In the genomic region with DNA sequence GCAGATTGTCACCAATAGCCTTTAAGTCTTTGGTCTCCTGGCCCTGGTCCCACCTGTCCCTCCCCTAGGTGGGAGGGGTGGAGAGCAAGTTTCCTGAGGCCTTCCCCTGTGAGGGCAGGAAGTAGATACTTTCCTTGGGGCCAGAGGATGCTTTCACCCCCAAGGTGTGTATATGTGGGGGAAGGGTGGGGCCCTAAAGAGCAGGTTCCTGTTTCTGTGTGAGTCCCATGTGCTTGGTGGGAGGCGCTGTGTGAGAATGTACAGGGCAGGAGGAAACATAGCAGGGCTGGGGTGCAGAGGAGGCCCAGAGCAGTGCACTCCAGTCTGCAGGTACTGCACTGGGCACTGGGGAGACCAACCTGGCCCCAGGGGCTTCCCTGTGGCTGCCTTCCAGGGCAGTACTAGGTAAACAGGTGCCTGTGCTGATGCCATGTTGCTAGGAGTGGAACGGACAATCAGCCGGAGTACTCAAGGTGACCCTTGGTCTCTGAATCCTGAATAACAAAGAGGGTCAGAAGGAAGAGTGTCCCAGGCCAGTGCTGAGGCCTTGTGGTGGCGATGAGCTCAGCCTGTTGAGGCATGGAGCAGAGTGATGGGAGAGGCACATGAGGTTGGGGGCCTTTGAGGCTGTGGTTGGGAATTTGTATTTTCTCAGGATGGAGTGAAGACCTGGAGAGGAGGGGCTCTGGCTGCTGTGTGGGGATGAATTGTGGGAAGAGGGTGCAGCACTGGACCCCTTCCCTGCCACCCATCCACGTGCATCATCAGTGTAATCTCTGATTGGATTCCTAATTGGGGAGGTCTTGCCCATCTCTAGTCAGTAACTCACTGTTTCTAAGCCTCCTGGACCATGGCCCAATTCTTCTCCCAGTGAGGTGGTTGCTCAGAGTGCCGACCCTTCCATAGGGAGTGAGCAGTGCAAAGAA, we compare ENCODE assay signal across 1 cellular context.
TF ChIP-seq lines count a peak whose summit lies in the region.

No MANE protein-coding gene starts in this region.

TF ChIP-seq in HepG2, 621 proteins besides CTCF, POLR2A, EP300 and RAD21 (continued from another document and continues in another):
- TF ChIP-seq, protein P1, sequence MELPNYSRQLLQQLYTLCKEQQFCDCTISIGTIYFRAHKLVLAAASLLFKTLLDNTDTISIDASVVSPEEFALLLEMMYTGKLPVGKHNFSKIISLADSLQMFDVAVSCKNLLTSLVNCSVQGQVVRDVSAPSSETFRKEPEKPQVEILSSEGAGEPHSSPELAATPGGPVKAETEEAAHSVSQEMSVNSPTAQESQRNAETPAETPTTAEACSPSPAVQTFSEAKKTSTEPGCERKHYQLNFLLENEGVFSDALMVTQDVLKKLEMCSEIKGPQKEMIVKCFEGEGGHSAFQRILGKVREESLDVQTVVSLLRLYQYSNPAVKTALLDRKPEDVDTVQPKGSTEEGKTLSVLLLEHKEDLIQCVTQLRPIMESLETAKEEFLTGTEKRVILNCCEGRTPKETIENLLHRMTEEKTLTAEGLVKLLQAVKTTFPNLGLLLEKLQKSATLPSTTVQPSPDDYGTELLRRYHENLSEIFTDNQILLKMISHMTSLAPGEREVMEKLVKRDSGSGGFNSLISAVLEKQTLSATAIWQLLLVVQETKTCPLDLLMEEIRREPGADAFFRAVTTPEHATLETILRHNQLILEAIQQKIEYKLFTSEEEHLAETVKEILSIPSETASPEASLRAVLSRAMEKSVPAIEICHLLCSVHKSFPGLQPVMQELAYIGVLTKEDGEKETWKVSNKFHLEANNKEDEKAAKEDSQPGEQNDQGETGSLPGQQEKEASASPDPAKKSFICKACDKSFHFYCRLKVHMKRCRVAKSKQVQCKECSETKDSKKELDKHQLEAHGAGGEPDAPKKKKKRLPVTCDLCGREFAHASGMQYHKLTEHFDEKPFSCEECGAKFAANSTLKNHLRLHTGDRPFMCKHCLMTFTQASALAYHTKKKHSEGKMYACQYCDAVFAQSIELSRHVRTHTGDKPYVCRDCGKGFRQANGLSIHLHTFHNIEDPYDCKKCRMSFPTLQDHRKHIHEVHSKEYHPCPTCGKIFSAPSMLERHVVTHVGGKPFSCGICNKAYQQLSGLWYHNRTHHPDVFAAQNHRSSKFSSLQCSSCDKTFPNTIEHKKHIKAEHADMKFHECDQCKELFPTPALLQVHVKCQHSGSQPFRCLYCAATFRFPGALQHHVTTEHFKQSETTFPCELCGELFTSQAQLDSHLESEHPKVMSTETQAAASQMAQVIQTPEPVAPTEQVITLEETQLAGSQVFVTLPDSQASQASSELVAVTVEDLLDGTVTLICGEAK (IDR thresholded peaks at IDR 0.05), result no peak
- TF ChIP-seq, protein P1 (CRISPR knock-in tag; IDR thresholded peaks at IDR 0.05), result no peak
- TF ChIP-seq, protein P2, sequence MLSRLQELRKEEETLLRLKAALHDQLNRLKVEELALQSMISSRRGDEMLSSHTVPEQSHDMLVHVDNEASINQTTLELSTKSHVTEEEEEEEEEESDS (CRISPR knock-in tag; IDR thresholded peaks at IDR 0.05; ENCODE audit: borderline replicate concordance), result no peak
- TF ChIP-seq, protein P3, sequence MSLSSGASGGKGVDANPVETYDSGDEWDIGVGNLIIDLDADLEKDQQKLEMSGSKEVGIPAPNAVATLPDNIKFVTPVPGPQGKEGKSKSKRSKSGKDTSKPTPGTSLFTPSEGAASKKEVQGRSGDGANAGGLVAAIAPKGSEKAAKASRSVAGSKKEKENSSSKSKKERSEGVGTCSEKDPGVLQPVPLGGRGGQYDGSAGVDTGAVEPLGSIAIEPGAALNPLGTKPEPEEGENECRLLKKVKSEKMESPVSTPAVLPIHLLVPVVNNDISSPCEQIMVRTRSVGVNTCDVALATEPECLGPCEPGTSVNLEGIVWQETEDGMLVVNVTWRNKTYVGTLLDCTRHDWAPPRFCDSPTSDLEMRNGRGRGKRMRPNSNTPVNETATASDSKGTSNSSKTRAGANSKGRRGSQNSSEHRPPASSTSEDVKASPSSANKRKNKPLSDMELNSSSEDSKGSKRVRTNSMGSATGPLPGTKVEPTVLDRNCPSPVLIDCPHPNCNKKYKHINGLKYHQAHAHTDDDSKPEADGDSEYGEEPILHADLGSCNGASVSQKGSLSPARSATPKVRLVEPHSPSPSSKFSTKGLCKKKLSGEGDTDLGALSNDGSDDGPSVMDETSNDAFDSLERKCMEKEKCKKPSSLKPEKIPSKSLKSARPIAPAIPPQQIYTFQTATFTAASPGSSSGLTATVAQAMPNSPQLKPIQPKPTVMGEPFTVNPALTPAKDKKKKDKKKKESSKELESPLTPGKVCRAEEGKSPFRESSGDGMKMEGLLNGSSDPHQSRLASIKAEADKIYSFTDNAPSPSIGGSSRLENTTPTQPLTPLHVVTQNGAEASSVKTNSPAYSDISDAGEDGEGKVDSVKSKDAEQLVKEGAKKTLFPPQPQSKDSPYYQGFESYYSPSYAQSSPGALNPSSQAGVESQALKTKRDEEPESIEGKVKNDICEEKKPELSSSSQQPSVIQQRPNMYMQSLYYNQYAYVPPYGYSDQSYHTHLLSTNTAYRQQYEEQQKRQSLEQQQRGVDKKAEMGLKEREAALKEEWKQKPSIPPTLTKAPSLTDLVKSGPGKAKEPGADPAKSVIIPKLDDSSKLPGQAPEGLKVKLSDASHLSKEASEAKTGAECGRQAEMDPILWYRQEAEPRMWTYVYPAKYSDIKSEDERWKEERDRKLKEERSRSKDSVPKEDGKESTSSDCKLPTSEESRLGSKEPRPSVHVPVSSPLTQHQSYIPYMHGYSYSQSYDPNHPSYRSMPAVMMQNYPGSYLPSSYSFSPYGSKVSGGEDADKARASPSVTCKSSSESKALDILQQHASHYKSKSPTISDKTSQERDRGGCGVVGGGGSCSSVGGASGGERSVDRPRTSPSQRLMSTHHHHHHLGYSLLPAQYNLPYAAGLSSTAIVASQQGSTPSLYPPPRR (CRISPR knock-in tag; IDR thresholded peaks at IDR 0.05; ENCODE audit: borderline replicate concordance), result no peak
- TF ChIP-seq ATF7 (IDR thresholded peaks at IDR 0.05) (no peak), ATF7 (CRISPR knock-in tag; IDR thresholded peaks at IDR 0.05) (no peak), ARNT (IDR thresholded peaks at IDR 0.05) (no peak), ZFAT (CRISPR knock-in tag; conservative IDR thresholded peaks at IDR 0.05) (no peak), FOXK1 (CRISPR knock-in tag; IDR thresholded peaks at IDR 0.05; ENCODE audit: borderline replicate concordance, low read depth) (no peak), NFE2L1 (CRISPR knock-in tag; IDR thresholded peaks at IDR 0.05; ENCODE audit: borderline replicate concordance) (no peak), MZF1 (CRISPR knock-in tag; IDR thresholded peaks at IDR 0.05; ENCODE audit: borderline replicate concordance) (no peak), MBNL3 (CRISPR knock-in tag; conservative IDR thresholded peaks at IDR 0.05) (no peak), ZNF644 (CRISPR knock-in tag; IDR thresholded peaks at IDR 0.05; ENCODE audit: low read depth) (0 out of 2 replicates have a peak, but pooled peaks have one; percentile 47), MIER3 (CRISPR knock-in tag; IDR thresholded peaks at IDR 0.05; ENCODE audit: borderline replicate concordance) (no peak), STAT5B (CRISPR knock-in tag; IDR thresholded peaks at IDR 0.05) (no peak), ZNF441 (CRISPR knock-in tag; IDR thresholded peaks at IDR 0.05; ENCODE audit: borderline replicate concordance) (no peak), ZNF251 (CRISPR knock-in tag; IDR thresholded peaks at IDR 0.05) (no peak), MAFF (IDR thresholded peaks at IDR 0.05; ENCODE audit: low read depth, low read length) (no peak), RBM22 (optimal IDR thresholded peaks at IDR 0.05; ENCODE audit: low read length) (no peak)
- TF ChIP-seq, protein P4, sequence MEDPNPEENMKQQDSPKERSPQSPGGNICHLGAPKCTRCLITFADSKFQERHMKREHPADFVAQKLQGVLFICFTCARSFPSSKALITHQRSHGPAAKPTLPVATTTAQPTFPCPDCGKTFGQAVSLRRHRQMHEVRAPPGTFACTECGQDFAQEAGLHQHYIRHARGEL (CRISPR knock-in tag; IDR thresholded peaks at IDR 0.05), result no peak
- TF ChIP-seq, protein P5, sequence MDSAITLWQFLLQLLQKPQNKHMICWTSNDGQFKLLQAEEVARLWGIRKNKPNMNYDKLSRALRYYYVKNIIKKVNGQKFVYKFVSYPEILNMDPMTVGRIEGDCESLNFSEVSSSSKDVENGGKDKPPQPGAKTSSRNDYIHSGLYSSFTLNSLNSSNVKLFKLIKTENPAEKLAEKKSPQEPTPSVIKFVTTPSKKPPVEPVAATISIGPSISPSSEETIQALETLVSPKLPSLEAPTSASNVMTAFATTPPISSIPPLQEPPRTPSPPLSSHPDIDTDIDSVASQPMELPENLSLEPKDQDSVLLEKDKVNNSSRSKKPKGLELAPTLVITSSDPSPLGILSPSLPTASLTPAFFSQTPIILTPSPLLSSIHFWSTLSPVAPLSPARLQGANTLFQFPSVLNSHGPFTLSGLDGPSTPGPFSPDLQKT (CRISPR knock-in tag; IDR thresholded peaks at IDR 0.05; ENCODE audit: borderline replicate concordance), result no peak
- TF ChIP-seq, protein P6, sequence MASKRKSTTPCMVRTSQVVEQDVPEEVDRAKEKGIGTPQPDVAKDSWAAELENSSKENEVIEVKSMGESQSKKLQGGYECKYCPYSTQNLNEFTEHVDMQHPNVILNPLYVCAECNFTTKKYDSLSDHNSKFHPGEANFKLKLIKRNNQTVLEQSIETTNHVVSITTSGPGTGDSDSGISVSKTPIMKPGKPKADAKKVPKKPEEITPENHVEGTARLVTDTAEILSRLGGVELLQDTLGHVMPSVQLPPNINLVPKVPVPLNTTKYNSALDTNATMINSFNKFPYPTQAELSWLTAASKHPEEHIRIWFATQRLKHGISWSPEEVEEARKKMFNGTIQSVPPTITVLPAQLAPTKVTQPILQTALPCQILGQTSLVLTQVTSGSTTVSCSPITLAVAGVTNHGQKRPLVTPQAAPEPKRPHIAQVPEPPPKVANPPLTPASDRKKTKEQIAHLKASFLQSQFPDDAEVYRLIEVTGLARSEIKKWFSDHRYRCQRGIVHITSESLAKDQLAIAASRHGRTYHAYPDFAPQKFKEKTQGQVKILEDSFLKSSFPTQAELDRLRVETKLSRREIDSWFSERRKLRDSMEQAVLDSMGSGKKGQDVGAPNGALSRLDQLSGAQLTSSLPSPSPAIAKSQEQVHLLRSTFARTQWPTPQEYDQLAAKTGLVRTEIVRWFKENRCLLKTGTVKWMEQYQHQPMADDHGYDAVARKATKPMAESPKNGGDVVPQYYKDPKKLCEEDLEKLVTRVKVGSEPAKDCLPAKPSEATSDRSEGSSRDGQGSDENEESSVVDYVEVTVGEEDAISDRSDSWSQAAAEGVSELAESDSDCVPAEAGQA (IDR thresholded peaks at IDR 0.05; ENCODE audit: low read depth), result no peak
- TF ChIP-seq, protein P6 (CRISPR knock-in tag; IDR thresholded peaks at IDR 0.05; ENCODE audit: borderline replicate concordance), result no peak
- TF ChIP-seq, protein P7, sequence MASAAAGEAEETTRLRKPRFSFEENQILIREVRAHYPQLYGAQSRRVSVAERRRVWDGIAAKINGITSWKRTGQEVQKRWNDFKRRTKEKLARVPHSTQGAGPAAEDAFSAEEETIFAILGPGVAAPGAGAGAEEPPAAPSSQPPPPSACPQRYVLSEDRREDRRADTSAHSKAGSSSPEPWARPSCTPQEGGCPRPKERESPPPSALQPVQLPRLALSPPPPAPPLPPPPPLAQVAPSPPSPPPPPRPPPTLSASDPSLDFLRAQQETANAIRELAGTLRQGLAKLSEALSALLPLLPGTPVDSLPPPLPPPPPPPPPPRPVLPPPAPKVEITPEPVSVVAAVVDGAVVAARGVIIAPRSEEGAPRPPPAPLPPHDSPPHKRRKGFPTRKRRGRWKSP (CRISPR knock-in tag; IDR thresholded peaks at IDR 0.05), result no peak
- TF ChIP-seq, protein P8, sequence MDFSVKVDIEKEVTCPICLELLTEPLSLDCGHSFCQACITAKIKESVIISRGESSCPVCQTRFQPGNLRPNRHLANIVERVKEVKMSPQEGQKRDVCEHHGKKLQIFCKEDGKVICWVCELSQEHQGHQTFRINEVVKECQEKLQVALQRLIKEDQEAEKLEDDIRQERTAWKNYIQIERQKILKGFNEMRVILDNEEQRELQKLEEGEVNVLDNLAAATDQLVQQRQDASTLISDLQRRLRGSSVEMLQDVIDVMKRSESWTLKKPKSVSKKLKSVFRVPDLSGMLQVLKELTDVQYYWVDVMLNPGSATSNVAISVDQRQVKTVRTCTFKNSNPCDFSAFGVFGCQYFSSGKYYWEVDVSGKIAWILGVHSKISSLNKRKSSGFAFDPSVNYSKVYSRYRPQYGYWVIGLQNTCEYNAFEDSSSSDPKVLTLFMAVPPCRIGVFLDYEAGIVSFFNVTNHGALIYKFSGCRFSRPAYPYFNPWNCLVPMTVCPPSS (IDR thresholded peaks at IDR 0.05), result no peak
